In the genomic region with DNA sequence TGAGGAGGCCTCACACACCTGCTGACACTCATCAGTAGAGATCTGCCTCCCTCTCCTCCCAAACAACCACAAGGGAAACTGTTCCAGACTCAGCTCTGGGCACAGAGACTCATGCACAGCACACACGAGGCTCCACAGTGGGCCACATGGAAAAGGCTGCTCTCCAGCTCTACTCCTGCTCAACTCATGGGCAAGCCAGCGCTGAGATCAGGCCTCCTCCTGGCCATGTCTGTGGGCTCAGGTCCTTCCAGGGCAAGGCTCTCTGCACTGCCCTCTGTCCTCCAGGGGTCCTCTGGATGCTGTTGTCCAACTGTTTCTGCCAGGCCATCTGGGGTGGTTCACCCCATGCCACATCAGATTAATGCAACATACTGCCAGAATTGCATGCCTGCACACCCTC, we compare ENCODE assay signal across 12 cellular contexts.
"Had no signal": no experiment of that assay in that cellular context is flagged by ENCODE, and none has a peak within 500 bp of the region (broad histone marks: within the 10 kb centered on the region; RNA-seq: fewer than 3 reads in every experiment).

No MANE protein-coding gene starts in this region.

- H3K27ac Mint-ChIP-seq: activated CD4-positive, alpha-beta memory T cell treated with anti-CD3 and anti-CD28 coated beads for 36 hours; activated CD8-positive, alpha-beta memory T cell treated with anti-CD3 and anti-CD28 coated beads, Interleukin-2, amount 10 ng/mL, durations not matched to agents 7 days and 5 days; activated T-cell treated with anti-CD3 and anti-CD28 coated beads, Interleukin-2, amount 50 U/mL, for 24 hours; nephron progenitor cell had no signal

- H3K27me3 ChIP-seq: esophagus muscularis mucosa, thyroid gland had no signal

- H3K27ac ChIP-seq: esophagus muscularis mucosa, prostate gland had no signal

- H3K27me3 Mint-ChIP-seq: activated CD4-positive, alpha-beta memory T cell treated with anti-CD3 and anti-CD28 coated beads for 36 hours; activated CD8-positive, alpha-beta memory T cell treated with anti-CD3 and anti-CD28 coated beads, Interleukin-2, amount 10 ng/mL, durations not matched to agents 7 days and 5 days; activated T-cell treated with anti-CD3 and anti-CD28 coated beads, Interleukin-2, amount 50 U/mL, for 24 hours had no signal

- H3K4me3 ChIP-seq: esophagus muscularis mucosa, prostate gland, thyroid gland had no signal

- H3K4me1 ChIP-seq: prostate gland had no signal

- H3K4me3 Mint-ChIP-seq: activated CD4-positive, alpha-beta memory T cell treated with anti-CD3 and anti-CD28 coated beads for 36 hours; activated CD8-positive, alpha-beta memory T cell treated with anti-CD3 and anti-CD28 coated beads, Interleukin-2, amount 10 ng/mL, durations not matched to agents 7 days and 5 days; activated T-cell treated with anti-CD3 and anti-CD28 coated beads, Interleukin-2, amount 50 U/mL, for 24 hours; nephron progenitor cell had no signal

- ATAC-seq: activated CD8-positive, alpha-beta memory T cell treated with anti-CD3 and anti-CD28 coated beads, Interleukin-2, amount 10 ng/mL, durations not matched to agents 7 days and 5 days; right cardiac atrium had no signal

- H3K9me3 Mint-ChIP-seq: activated CD4-positive, alpha-beta memory T cell treated with anti-CD3 and anti-CD28 coated beads for 36 hours; activated T-cell treated with anti-CD3 and anti-CD28 coated beads, Interleukin-2, amount 50 U/mL, for 24 hours; nephron progenitor cell had no signal

- DNase-seq: activated CD4-positive, alpha-beta memory T cell treated with anti-CD3 and anti-CD28 coated beads for 36 hours; activated CD4-positive, alpha-beta T cell treated with anti-CD3 and anti-CD28 coated beads for 1 hour; activated CD8-positive, alpha-beta memory T cell treated with anti-CD3 and anti-CD28 coated beads, Interleukin-2, amount 10 ng/mL, durations not matched to agents 7 days and 5 days; activated naive CD4-positive, alpha-beta T cell treated with anti-CD3 and anti-CD28 coated beads, Interleukin-2, amount 50 U/mL, for 16 hours; activated T-cell treated with anti-CD3 and anti-CD28 coated beads, Interleukin-2, amount 50 U/mL, for 24 hours; hippocampal formation; mesendoderm; nephron progenitor cell had no signal

- H3K36me3 Mint-ChIP-seq: activated CD4-positive, alpha-beta memory T cell treated with anti-CD3 and anti-CD28 coated beads for 36 hours; activated CD8-positive, alpha-beta memory T cell treated with anti-CD3 and anti-CD28 coated beads, Interleukin-2, amount 10 ng/mL, durations not matched to agents 7 days and 5 days had no signal

- H3K9me3 ChIP-seq: esophagus muscularis mucosa, prostate gland, thyroid gland had no signal

- H3K36me3 ChIP-seq: esophagus muscularis mucosa, prostate gland, thyroid gland had no signal
